ENCODE assay signal across 12 cellular contexts in genomic region chr2:237707859-237708398, GRCh38.
DNase-seq lines count a peak whose midpoint lies in the region; ATAC-seq and TF ChIP-seq lines count a peak whose summit lies in the region.
"Had no signal": no experiment of that assay in that cellular context is flagged by ENCODE, and none has a peak within 500 bp of the region (broad histone marks: within the 10 kb centered on the region; RNA-seq: fewer than 3 reads in every experiment).

No MANE protein-coding gene starts in this region.

- CTCF ChIA-PET in CD8-positive, alpha-beta T cell (lab: Charles Lee), result interaction anchor here (1.0 to 25.3 kb wide), 7 partner anchors 11 to 39 kb away, joined by 3 to 328 read pairs (median 5); no protein-coding TSS in a partner anchor
- CTCF ChIA-PET in T-cell (lab: Charles Lee), result interaction anchor here in 1 of 2 donors (1.0 to 3.0 kb wide), 6 partner anchors 9 to 37 kb away, joined by 3 to 17 read pairs (median 3); no protein-coding TSS in a partner anchor

- TF ChIP-seq CTCF in CD8-positive, alpha-beta T cell (IDR thresholded peaks at IDR 0.05), result no peak
- peak in 1 of 12 donors; percentile 25 for TF ChIP-seq CTCF in heart left ventricle (IDR thresholded peaks at IDR 0.05)
- TF ChIP-seq CTCF in gastrocnemius medialis (IDR thresholded peaks at IDR 0.05 in 4 of 5, conservative IDR thresholded peaks at IDR 0.05 in 1 of 5), result no peak

- H3K4me3 Mint-ChIP-seq in CD8-positive, alpha-beta T cell, result no peak overlapping the region
- peak overlapping the region in 1 of 3 donors; percentile 39 for H3K4me3 Mint-ChIP-seq in T-cell
- H3K4me3 Mint-ChIP-seq: activated CD4-positive, alpha-beta T cell treated with anti-CD3 and anti-CD28 coated beads, Interleukin-2, amount 10 ng/mL, durations not matched to agents 7 days and 5 days had no signal

- no peak for ATAC-seq in CD8-positive, alpha-beta T cell
- peak in 1 of 4 experiments; percentile 3 for ATAC-seq in T-cell (replicated peaks in 1 of 4)
- ATAC-seq in heart left ventricle, result peak; percentile 5 to 49 (median 16)
- ATAC-seq in gastrocnemius medialis, result no peak
- ATAC-seq in HG03354 (IDR thresholded peaks at IDR 0.05; ENCODE audit: poor library complexity, severe bottlenecking, unreplicated experiment), result no peak

- H3K27ac ChIP-seq in CD8-positive, alpha-beta T cell (ENCODE audit: low read depth, low read length), result no peak overlapping the region
- H3K27ac ChIP-seq in heart left ventricle (peak overlapping the region; percentile 1 to 98 (median 62)), gastrocnemius medialis (peak overlapping the region; percentile 85 to 98 (median 95))
- H3K27ac ChIP-seq: SJCRH30 had no signal

- in situ Hi-C loops in gastrocnemius medialis (cut with MboI; ENCODE audit: low sequenced_read_pairs in 4 of 4), result no loop called here

- H3K27me3 ChIP-seq in CD8-positive, alpha-beta T cell (ENCODE audit: insufficient read depth, low read length), result no peaks in the 10 kb centered on the region
- H3K27me3 ChIP-seq in heart left ventricle (no peaks in the 10 kb centered on the region), gastrocnemius medialis (no peaks in the 10 kb centered on the region)
- H3K27me3 ChIP-seq: SJCRH30 had no signal

- no peak overlapping the region for H3K4me3 ChIP-seq in CD8-positive, alpha-beta T cell (ENCODE audit: low read depth, low read length)
- H3K4me3 ChIP-seq in heart left ventricle, result peak overlapping the region in 1 of 12 donors; percentile 20
- no peak overlapping the region for H3K4me3 ChIP-seq in gastrocnemius medialis
- H3K4me3 ChIP-seq: SJCRH30 had no signal

- H3K4me1 Mint-ChIP-seq in CD8-positive, alpha-beta T cell (ENCODE audit: low read depth), result peaks cover 63% of the 10 kb centered on the region
- peaks cover 69 to 77% (median 75%) of the 10 kb centered on the region in 3 donors for H3K4me1 Mint-ChIP-seq in T-cell

- H3K36me3 Mint-ChIP-seq in CD8-positive, alpha-beta T cell, result peaks cover 54% of the 10 kb centered on the region
- H3K36me3 Mint-ChIP-seq in T-cell, result peaks cover 24% of the 10 kb centered on the region

- WGBS in heart left ventricle, 4 donors, result 50 to 62% (median 55%) methylated on average over 8 of the region's 8 CpGs

- intact Hi-C loops in CD8-positive, alpha-beta T cell (cut with DNase I, micrococcal nuclease), result loop anchor here (2.0 to 10.0 kb wide), 4 partner anchors 15 to 257 kb away; partner anchors contain the start of gene UBE2F (in 1 of the 2)
- intact Hi-C loops in heart left ventricle (cut with DNase I), result no loop called here
- intact Hi-C loops in gastrocnemius medialis (cut with DNase I; ENCODE audit: low total_unique reads), result no loop called here

- peaks cover 54% of the 10 kb centered on the region for H3K4me1 ChIP-seq in CD8-positive, alpha-beta T cell (ENCODE audit: insufficient read depth, low read length)
- H3K4me1 ChIP-seq in heart left ventricle, result peaks cover 18 to 81% (median 69%) of the 10 kb centered on the region in 12 donors
- peaks cover 48 to 77% of the 10 kb centered on the region in 2 donors for H3K4me1 ChIP-seq in gastrocnemius medialis

- no peaks in the 10 kb centered on the region for H3K9me3 Mint-ChIP-seq in CD8-positive, alpha-beta T cell
- H3K9me3 Mint-ChIP-seq in T-cell, result no peaks in the 10 kb centered on the region
- H3K9me3 Mint-ChIP-seq: activated CD4-positive, alpha-beta T cell treated with anti-CD3 and anti-CD28 coated beads, Interleukin-2, amount 10 ng/mL, durations not matched to agents 7 days and 5 days had no signal

- no peaks in the 10 kb centered on the region for H3K27me3 Mint-ChIP-seq in CD8-positive, alpha-beta T cell (ENCODE audit: low read depth)
- no peaks in the 10 kb centered on the region for H3K27me3 Mint-ChIP-seq in T-cell
- H3K27me3 Mint-ChIP-seq: activated CD4-positive, alpha-beta T cell treated with anti-CD3 and anti-CD28 coated beads, Interleukin-2, amount 10 ng/mL, durations not matched to agents 7 days and 5 days had no signal

- peak overlapping the region; percentile 80 for H3K27ac Mint-ChIP-seq in CD8-positive, alpha-beta T cell
- peak overlapping the region; percentile 81 to 86 for H3K27ac Mint-ChIP-seq in T-cell

- peaks cover 23% of the 10 kb centered on the region for H3K36me3 ChIP-seq in CD8-positive, alpha-beta T cell (ENCODE audit: insufficient read depth, low read length)
- H3K36me3 ChIP-seq in heart left ventricle (peaks cover 0 to 48% (median 35%) of the 10 kb centered on the region in 9 donors), gastrocnemius medialis (no peaks in the 10 kb centered on the region)

- POLR2A ChIA-PET in CD8-positive, alpha-beta T cell (lab: Charles Lee), result interaction anchor here (0.7 to 1.4 kb wide), 3 partner anchors 10 to 32 kb away, joined by 3 to 11 read pairs (median 10); no protein-coding TSS in a partner anchor
- POLR2A ChIA-PET in T-cell (lab: Charles Lee), result interaction anchor here (0.7 kb wide), 3 partner anchors 14 to 20 kb away, joined by 4 to 6 read pairs (median 5); no protein-coding TSS in a partner anchor

- no peaks in the 10 kb centered on the region for H3K9me3 ChIP-seq in CD8-positive, alpha-beta T cell (ENCODE audit: low read length)
- H3K9me3 ChIP-seq in heart left ventricle (no peaks in the 10 kb centered on the region), gastrocnemius medialis (no peaks in the 10 kb centered on the region)
- H3K9me3 ChIP-seq: SJCRH30 had no signal

- TF ChIP-seq POLR2A in heart left ventricle (IDR thresholded peaks at IDR 0.05) (no peak), gastrocnemius medialis (IDR thresholded peaks at IDR 0.05) (no peak)

- DNase-seq in CD8-positive, alpha-beta T cell, result no peak
- DNase-seq in T-cell (no peak), heart left ventricle (no peak), gastrocnemius medialis (no peak), NCI-H2107 (lab: John Stamatoyannopoulos, UW) (no peak), NCI-H446 (lab: John Stamatoyannopoulos, UW) (no peak), DMS79 treated with DMSO at 0.1 percent for 48 hours (lab: John Stamatoyannopoulos, UW) (no peak)
- DNase-seq: activated CD4-positive, alpha-beta T cell treated with anti-CD3 and anti-CD28 coated beads, Interleukin-2, amount 10 ng/mL, durations not matched to agents 7 days and 5 days; amygdala; KG1; SJCRH30 had no signal

Comparison
In these comparisons a context has a peak if more than half of its experiments do, and no peak if none do; other contexts are left out.
1. ATAC-seq: peak in heart left ventricle (4 of 4); none in CD8-positive, alpha-beta T cell (single experiment), gastrocnemius medialis (0 of 2) and HG03354 (single experiment).
2. intact Hi-C loops: an anchor here in CD8-positive, alpha-beta T cell (2.0 to 10.0 kb wide); none called in heart left ventricle and gastrocnemius medialis.